In the genomic region with DNA sequence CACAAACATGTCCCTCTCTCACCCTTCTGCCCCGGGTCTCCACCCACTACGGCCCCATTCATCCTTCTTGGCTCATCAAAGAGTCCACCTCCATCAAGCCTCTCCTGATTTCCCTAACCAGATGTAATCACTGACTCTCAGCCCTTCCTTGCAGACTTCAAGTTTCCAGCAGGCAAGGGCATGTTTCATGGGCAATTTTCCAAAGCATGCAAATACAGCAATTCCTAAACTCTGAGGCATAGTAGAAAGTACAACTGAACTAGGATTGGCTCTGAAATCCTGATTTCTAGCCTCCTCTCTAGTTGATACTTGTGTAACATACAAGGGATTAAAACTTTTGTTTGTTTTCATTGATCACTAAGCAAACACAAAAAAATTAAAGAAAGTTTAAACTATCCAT, we compare ENCODE assay signal across 13 cellular contexts.
A peak's percentile ranks its signal among the peaks of the same experiment; 100 is the strongest.
DNase-seq lines count a peak whose midpoint lies in the region; FAIRE-seq and TF ChIP-seq lines count a peak whose summit lies in the region.
"Had no signal": no experiment of that assay in that cellular context is flagged by ENCODE, and none has a peak within 500 bp of the region (broad histone marks: within the 10 kb centered on the region; RNA-seq: fewer than 3 reads in every experiment).

No MANE protein-coding gene starts in this region.

- no peak overlapping the region for H3K27ac ChIP-seq in fibroblast of lung (ENCODE audit: insufficient read depth, low read length)
- H3K27ac ChIP-seq in smooth muscle cell (ENCODE audit: low read depth), result peak overlapping the region; percentile 8
- H3K27ac ChIP-seq in ascending aorta, result no peak overlapping the region
- H3K27ac ChIP-seq: cardiac muscle cell, sigmoid colon had no signal

- H3K4me3 ChIP-seq in fibroblast of lung (replicated peaks in 1 of 4; ENCODE audit: control extremely low read depth in 1 of 4, insufficient read depth in 1 of 4, low read depth in 3 of 4, low read length in 4 of 4), result no peak overlapping the region
- H3K4me3 ChIP-seq in smooth muscle cell, result no peak overlapping the region
- H3K4me3 ChIP-seq in ascending aorta, result no peak overlapping the region
- H3K4me3 ChIP-seq: cardiac muscle cell, sigmoid colon had no signal

- H3K36me3 ChIP-seq in fibroblast of lung (ENCODE audit: control insufficient read depth, insufficient read depth, low read length) (no peaks in the 10 kb centered on the region), smooth muscle cell (ENCODE audit: low read depth) (no peaks in the 10 kb centered on the region), ascending aorta (no peaks in the 10 kb centered on the region)
- H3K36me3 ChIP-seq: cardiac muscle cell, sigmoid colon had no signal

- H4K20me1 ChIP-seq in fibroblast of lung (ENCODE audit: control insufficient read depth, extremely low read depth, insufficient read depth, low read length) (no peaks in the 10 kb centered on the region), smooth muscle cell (ENCODE audit: low read depth) (no peaks in the 10 kb centered on the region)

- no peak for TF ChIP-seq POLR2A in GM12891 (IDR thresholded peaks at IDR 0.05; ENCODE audit: low read depth, low read length)

- WGBS in smooth muscle cell (ENCODE audit: low lambda C conversion rate), result 87% methylated on average over 2 of the region's 2 CpGs

- intact Hi-C loops in ascending aorta (cut with DNase I), result no loop called here

- H3K9ac ChIP-seq in fibroblast of lung (ENCODE audit: insufficient read depth, low read length), result no peak overlapping the region
- H3K9ac ChIP-seq in smooth muscle cell (ENCODE audit: low read depth), result no peak overlapping the region

- H3K4me2 ChIP-seq in fibroblast of lung (ENCODE audit: extremely low read depth, insufficient read depth, low read length), result no peak overlapping the region
- no peak overlapping the region for H3K4me2 ChIP-seq in smooth muscle cell

- no peak for FAIRE-seq in GM12891 (lab: Jason Lieb, UNC)

- TF ChIP-seq CTCF in fibroblast of lung (conservative IDR thresholded peaks at IDR 0.05 in 1 of 2, IDR thresholded peaks at IDR 0.05 in 1 of 2; ENCODE audit: low read depth in 1 of 2, low read length in 2 of 2) (no peak), smooth muscle cell (IDR thresholded peaks at IDR 0.05; ENCODE audit: borderline replicate concordance, insufficient read depth, poor library complexity, severe bottlenecking) (no peak), ascending aorta (IDR thresholded peaks at IDR 0.05) (no peak)

- H3K79me2 ChIP-seq in fibroblast of lung (ENCODE audit: control insufficient read depth, insufficient read depth, low read length), result no peaks in the 10 kb centered on the region
- no peaks in the 10 kb centered on the region for H3K79me2 ChIP-seq in smooth muscle cell (ENCODE audit: low read depth)

- DNase-seq in GM04503 (ENCODE audit: low read depth) (peak; percentile 86), T1000 (lab: John Stamatoyannopoulos, UW) (peak; percentile 11), fibroblast of lung (ENCODE audit: low read depth in 2 of 2) (peak; percentile 82 to 88), smooth muscle cell (lab: John Stamatoyannopoulos, UW; ENCODE audit: unreplicated experiment) (no peak), GM12891 (ENCODE audit: insufficient read length, low spot score) (no peak), globus pallidus (ENCODE audit: low spot score) (no peak), ascending aorta (ENCODE audit: low spot score in 2 of 2) (no peak)
- DNase-seq: activated T-cell treated with anti-CD3 and anti-CD28 coated beads, Interleukin-2, amount 50 U/mL, for 72 hours; COR-L47; sigmoid colon; substantia nigra; SW 1271 had no signal

- H3F3A ChIP-seq in smooth muscle cell (ENCODE audit: low read depth), result peaks cover 9% of the 10 kb centered on the region

- H3K27me3 ChIP-seq in fibroblast of lung (ENCODE audit: control insufficient read depth, insufficient read depth, low read length), result no peaks in the 10 kb centered on the region
- H3K27me3 ChIP-seq in smooth muscle cell (ENCODE audit: low read depth), result no peaks in the 10 kb centered on the region
- no peaks in the 10 kb centered on the region for H3K27me3 ChIP-seq in ascending aorta
- H3K27me3 ChIP-seq: cardiac muscle cell, sigmoid colon had no signal

- H3K9me3 ChIP-seq in fibroblast of lung (ENCODE audit: control insufficient read depth, insufficient read depth, low read depth, low read length) (no peaks in the 10 kb centered on the region), smooth muscle cell (replicated peaks; ENCODE audit: low read depth) (no peaks in the 10 kb centered on the region), ascending aorta (no peaks in the 10 kb centered on the region)
- H3K9me3 ChIP-seq: sigmoid colon had no signal

- H3K4me1 ChIP-seq in fibroblast of lung (ENCODE audit: control insufficient read depth, extremely low read depth, insufficient read depth, low read length), result peaks cover 1% of the 10 kb centered on the region
- no peaks in the 10 kb centered on the region for H3K4me1 ChIP-seq in smooth muscle cell (ENCODE audit: low read depth)
- peaks cover 3 to 12% of the 10 kb centered on the region in 2 donors for H3K4me1 ChIP-seq in ascending aorta

- no peak overlapping the region for H2AFZ ChIP-seq in fibroblast of lung (ENCODE audit: low read length)
- H2AFZ ChIP-seq in smooth muscle cell (ENCODE audit: low read depth), result no peak overlapping the region

TF ChIP-seq in GM12891, 5 proteins besides CTCF, POLR2A, EP300 and RAD21:
- TF ChIP-seq PAX5 (IDR thresholded peaks at IDR 0.05; ENCODE audit: insufficient read depth, low read length, severe bottlenecking) (no peak), SPI1 (IDR thresholded peaks at IDR 0.05; ENCODE audit: low read depth, low read length) (no peak), TAF1 (IDR thresholded peaks at IDR 0.05; ENCODE audit: low read depth, low read length) (no peak), POLR2AphosphoS5 (IDR thresholded peaks at IDR 0.05; ENCODE audit: low read depth, low read length) (no peak), POU2F2 (IDR thresholded peaks at IDR 0.05; ENCODE audit: low read depth, low read length) (no peak)

Comparison
In these comparisons a context has a peak if more than half of its experiments do, and no peak if none do; other contexts are left out.
1. DNase-seq: peak in GM04503 (single experiment), T1000 (single experiment) and fibroblast of lung (2 of 2); none in smooth muscle cell (single experiment), GM12891 (single experiment), globus pallidus (single experiment) and ascending aorta (0 of 2).